In genomic region chr9:27206041-27206440, GRCh38 we compare ENCODE assay signal across 2 cellular contexts.
TF ChIP-seq lines count a peak whose summit lies in the region.

No MANE protein-coding gene starts in this region.

TF ChIP-seq in IMR-90, 13 proteins besides CTCF, POLR2A, EP300 and RAD21 (continued from another document):
- TF ChIP-seq USF2 (IDR thresholded peaks at IDR 0.05; ENCODE audit: low read depth, low read length) (no peak), CHD1 (IDR thresholded peaks at IDR 0.05; ENCODE audit: low read depth, low read length) (no peak), BHLHE40 (IDR thresholded peaks at IDR 0.05; ENCODE audit: low read depth, low read length) (no peak), SMC3 (IDR thresholded peaks at IDR 0.05; ENCODE audit: low read depth, low read length) (no peak), RFX5 (IDR thresholded peaks at IDR 0.05; ENCODE audit: low read depth, low read length) (no peak), FOS (IDR thresholded peaks at IDR 0.05; ENCODE audit: low read depth, low read length) (no peak), ELK1 (IDR thresholded peaks at IDR 0.05; ENCODE audit: borderline replicate concordance, low read depth, low read length) (no peak), MAZ (IDR thresholded peaks at IDR 0.05; ENCODE audit: borderline replicate concordance, low read depth, low read length) (no peak), MAFK (IDR thresholded peaks at IDR 0.05; ENCODE audit: low read depth, low read length) (no peak)

TF ChIP-seq in SK-N-SH, 30 proteins besides CTCF, POLR2A, EP300 and RAD21 (continued from another document):
- no peak for TF ChIP-seq USF1 (IDR thresholded peaks at IDR 0.05; ENCODE audit: borderline replicate concordance, low read depth)
- no peak for TF ChIP-seq USF2 (IDR thresholded peaks at IDR 0.05; ENCODE audit: borderline replicate concordance, low read depth, low read length)
- no peak for TF ChIP-seq TEAD4 (IDR thresholded peaks at IDR 0.05; ENCODE audit: borderline replicate concordance, insufficient read depth)
- no peak for TF ChIP-seq GATA2 (CRISPR knock-in tag; IDR thresholded peaks at IDR 0.05)
- no peak for TF ChIP-seq RFX5 (IDR thresholded peaks at IDR 0.05; ENCODE audit: low read length)
- TF ChIP-seq TCF12 (IDR thresholded peaks at IDR 0.05), result no peak
- no peak for TF ChIP-seq MEF2A (IDR thresholded peaks at IDR 0.05; ENCODE audit: borderline replicate concordance, low read depth)
- TF ChIP-seq MAX (IDR thresholded peaks at IDR 0.05; ENCODE audit: low read depth), result no peak
- no peak for TF ChIP-seq SMC3 (IDR thresholded peaks at IDR 0.05; ENCODE audit: low read depth, low read length)
- TF ChIP-seq RCOR1 (IDR thresholded peaks at IDR 0.05; ENCODE audit: low read length), result no peak
TF ChIP-seq in SK-N-SH: peak in this region for 0.
